ENCODE assay signal across 33 cellular contexts in the genomic region with DNA sequence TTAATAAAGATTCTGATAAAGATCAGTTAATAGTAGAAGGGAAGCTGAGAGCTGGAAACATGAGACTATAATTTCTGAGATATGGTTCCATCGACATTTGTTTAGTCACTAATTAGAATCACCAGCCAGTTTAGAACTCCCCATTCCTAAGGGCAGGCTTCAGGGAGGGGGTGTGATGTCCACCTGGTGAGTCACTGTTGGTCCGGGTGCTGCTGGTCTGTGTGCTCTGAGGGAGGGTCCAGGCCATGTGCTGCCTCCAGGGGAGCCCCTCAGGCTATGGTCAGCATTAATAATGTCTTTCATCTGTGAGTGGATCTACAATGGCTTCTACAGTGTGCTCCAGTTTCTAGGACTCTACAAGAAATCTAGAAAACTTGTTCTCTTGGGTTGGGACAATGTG.
"Had no signal": no experiment of that assay in that cellular context is flagged by ENCODE, and none has a peak within 500 bp of the region (broad histone marks: within the 10 kb centered on the region; RNA-seq: fewer than 3 reads in every experiment).

No MANE protein-coding gene starts in this region.

- H3K27me3 ChIP-seq: adrenal gland, ascending aorta, body of pancreas, brain microvascular endothelial cell, breast epithelium, cardiac muscle cell had no signal

- ATAC-seq: activated naive CD4-positive, alpha-beta T cell treated with anti-CD3 and anti-CD28 coated beads, Interleukin-2, amount 50 U/mL, for 72 hours; activated naive CD8-positive, alpha-beta T cell treated with anti-CD3 and anti-CD28 coated beads, Interleukin-2, amount 50 U/mL, for 24 hours; activated T-cell treated with anti-CD3 and anti-CD28 coated beads, Interleukin-2, amount 50 U/mL, for 4 hours; activated T-cell treated with anti-CD3 and anti-CD28 coated beads, Interleukin-2, amount 50 U/mL, for 72 hours; activated T-helper 17 cell treated with anti-CD3 and anti-CD28 coated beads, Interleukin-2, amount 50 U/mL, for 72 hours; body of pancreas had no signal

- H3K9me3 ChIP-seq: adrenal gland, ascending aorta, body of pancreas, breast epithelium had no signal

- FAIRE-seq: astrocyte, bronchial epithelial cell had no signal

- DNase-seq: activated effector memory CD4-positive, alpha-beta T cell treated with anti-CD3 and anti-CD28 coated beads, Interleukin-2, amount 50 U/mL, for 16 hours; activated effector memory CD4-positive, alpha-beta T cell treated with Interleukin-2 at 50 U/mL for 16 hours; activated gamma-delta T cell; activated gamma-delta T cell treated with Interleukin-2 at 50 U/mL for 16 hours; activated naive CD4-positive, alpha-beta T cell; activated naive CD4-positive, alpha-beta T cell treated with anti-CD3 and anti-CD28 coated beads for 36 hours; activated naive CD4-positive, alpha-beta T cell treated with anti-CD3 and anti-CD28 coated beads, Interleukin-2, amount 10 ng/mL, durations not matched to agents 7 days and 5 days; activated naive CD4-positive, alpha-beta T cell treated with anti-CD3 and anti-CD28 coated beads, Interleukin-2, amount 50 U/mL, for 16 hours; activated naive CD4-positive, alpha-beta T cell treated with Interleukin-2 at 50 U/mL for 16 hours; activated naive CD8-positive, alpha-beta T cell treated with anti-CD3 and anti-CD28 coated beads for 36 hours; activated naive CD8-positive, alpha-beta T cell treated with anti-CD3 and anti-CD28 coated beads, Interleukin-2, amount 10 ng/mL, durations not matched to agents 7 days and 5 days; activated naive CD8-positive, alpha-beta T cell treated with anti-CD3 and anti-CD28 coated beads, Interleukin-2, amount 50 U/mL, for 24 hours; activated T-cell treated with anti-CD3 and anti-CD28 coated beads, Interleukin-2, amount 50 U/mL, for 24 hours; activated T-cell treated with anti-CD3 and anti-CD28 coated beads, Interleukin-2, amount 50 U/mL, for 4 hours; activated T-cell treated with anti-CD3 and anti-CD28 coated beads, Interleukin-2, amount 50 U/mL, for 48 hours; activated T-cell treated with anti-CD3 and anti-CD28 coated beads, Interleukin-2, amount 50 U/mL, for 72 hours; adrenal gland; amniotic stem cell; amygdala; anterior cingulate cortex; aorta; body of pancreas; brain microvascular endothelial cell; caudate nucleus; central memory CD4-positive, alpha-beta T cell; cerebellar nuclear complex had no signal

- H3K27ac ChIP-seq: adrenal gland, ascending aorta, body of pancreas, brain microvascular endothelial cell, breast epithelium, cardiac muscle cell had no signal

- H3K36me3 ChIP-seq: adrenal gland, ascending aorta, brain microvascular endothelial cell, breast epithelium, cardiac muscle cell had no signal

- H3K4me3 ChIP-seq: adrenal gland, ascending aorta, body of pancreas, breast epithelium, cardiac muscle cell had no signal

- H3K4me1 ChIP-seq: adrenal gland, ascending aorta, body of pancreas, breast epithelium had no signal
